ENCODE assay signal across 8 cellular contexts in genomic region chr2:85889648-85890281, GRCh38. TPM values are rescaled to one million over a fixed set of nuclear protein-coding genes. Genes with fewer than 3 reads are reported as not detected.
DNase-seq lines count a peak whose midpoint lies in the region; ATAC-seq and TF ChIP-seq lines count a peak whose summit lies in the region.

No MANE protein-coding gene starts in this region.

- intact Hi-C loops in lower lobe of right lung (cut with DNase I) = no loop called here

- ATAC-seq in lower lobe of right lung (no peak), HG03025 (IDR thresholded peaks at IDR 0.05; ENCODE audit: low FRiP score, unreplicated experiment) (no peak), esophagus mucosa (no peak)

- peaks cover 66% of the 10 kb centered on the region for H3K4me1 ChIP-seq in lower lobe of right lung
- H3K4me1 ChIP-seq in tibial nerve = peaks cover 0 to 71% (median 29%) of the 10 kb centered on the region in 4 donors

- no peaks in the 10 kb centered on the region for H3K36me3 ChIP-seq in brain microvascular endothelial cell (replicated peaks)
- no peaks in the 10 kb centered on the region for H3K36me3 ChIP-seq in lower lobe of right lung
- no peaks in the 10 kb centered on the region for H3K36me3 ChIP-seq in tibial nerve

- WGBS in tibial nerve, 2 donors = 12 to 15% methylated on average over 20 of the region's 20 CpGs

- no peak for TF ChIP-seq EP300 in tibial nerve (IDR thresholded peaks at IDR 0.05)

- H3K27ac ChIP-seq in brain microvascular endothelial cell (peak overlapping the region; percentile 56), lower lobe of right lung (peak overlapping the region; percentile 83), tibial nerve (peak overlapping the region; percentile 85 to 98 (median 94))

- in situ Hi-C loops in brain microvascular endothelial cell (cut with HindIII; ENCODE audit: low pct_ligation_motif_present, low sequenced_read_pairs) = no loop called here

- H3K4me3 ChIP-seq in brain microvascular endothelial cell (ENCODE audit: low read depth, low read length) = peak overlapping the region; percentile 65
- peak overlapping the region; percentile 86 for H3K4me3 ChIP-seq in lower lobe of right lung
- H3K4me3 ChIP-seq in tibial nerve = peak overlapping the region; percentile 55 to 96 (median 77)

- no peaks in the 10 kb centered on the region for H3K27me3 ChIP-seq in brain microvascular endothelial cell (replicated peaks)
- no peaks in the 10 kb centered on the region for H3K27me3 ChIP-seq in lower lobe of right lung (ENCODE audit: low read depth)
- no peaks in the 10 kb centered on the region for H3K27me3 ChIP-seq in tibial nerve

- no peak for TF ChIP-seq POLR2A in tibial nerve (IDR thresholded peaks at IDR 0.05)

- DNase-seq in activated CD8-positive, alpha-beta memory T cell treated with anti-CD3 and anti-CD28 coated beads for 24 hours = peak; percentile 65
- no peak for DNase-seq in activated CD8-positive, alpha-beta memory T cell treated with anti-CD3 and anti-CD28 coated beads, Interleukin-2, amount 50 U/mL, for 48 hours
- DNase-seq in brain microvascular endothelial cell (no peak), lower lobe of right lung (peak; percentile 69), tibial nerve (ENCODE audit: low spot score in 2 of 2) (peak in 1 of 2 donors; percentile 41), CD1c-positive myeloid dendritic cell (ENCODE audit: extremely low spot score) (no peak)

- TF ChIP-seq CTCF in brain microvascular endothelial cell (IDR thresholded peaks at IDR 0.05; ENCODE audit: low read depth, low read length, missing control alignments) (no peak), lower lobe of right lung (IDR thresholded peaks at IDR 0.05) (no peak), tibial nerve (IDR thresholded peaks at IDR 0.05) (no peak)

- H3K9me3 ChIP-seq in lower lobe of right lung (no peaks in the 10 kb centered on the region), tibial nerve (no peaks in the 10 kb centered on the region)

RNA-seq across cellular contexts. Expression of gene ST3GAL5, which starts 1.0 kb away (rescaled TPM):
- total RNA-seq in lower lobe of right lung (72.4 TPM), tibial nerve (10 to 100 TPM; 30.9 to 37.4 (median 32.9) TPM), esophagus mucosa (1.2 TPM)

Comparison
In these comparisons a context has a peak if more than half of its experiments do, and no peak if none do; other contexts are left out.
1. DNase-seq: peak in activated CD8-positive, alpha-beta memory T cell treated with anti-CD3 and anti-CD28 coated beads for 24 hours (single experiment) and lower lobe of right lung (single experiment); none in activated CD8-positive, alpha-beta memory T cell treated with anti-CD3 and anti-CD28 coated beads, Interleukin-2, amount 50 U/mL, for 48 hours (single experiment), brain microvascular endothelial cell (single experiment) and CD1c-positive myeloid dendritic cell (single experiment).
2. RNA of gene ST3GAL5, which starts 1.0 kb away (total RNA-seq): 72.4 TPM in lower lobe of right lung (single experiment) and 30.9 to 37.4 TPM in tibial nerve; 1.2 TPM in esophagus mucosa (single experiment); every median in the first group is over 10 times any median in the second.
3. Peak in every context shown above with its lines, with median percentiles within 50 percentile points of each other: H3K27ac ChIP-seq and H3K4me3 ChIP-seq.